In the genomic region with DNA sequence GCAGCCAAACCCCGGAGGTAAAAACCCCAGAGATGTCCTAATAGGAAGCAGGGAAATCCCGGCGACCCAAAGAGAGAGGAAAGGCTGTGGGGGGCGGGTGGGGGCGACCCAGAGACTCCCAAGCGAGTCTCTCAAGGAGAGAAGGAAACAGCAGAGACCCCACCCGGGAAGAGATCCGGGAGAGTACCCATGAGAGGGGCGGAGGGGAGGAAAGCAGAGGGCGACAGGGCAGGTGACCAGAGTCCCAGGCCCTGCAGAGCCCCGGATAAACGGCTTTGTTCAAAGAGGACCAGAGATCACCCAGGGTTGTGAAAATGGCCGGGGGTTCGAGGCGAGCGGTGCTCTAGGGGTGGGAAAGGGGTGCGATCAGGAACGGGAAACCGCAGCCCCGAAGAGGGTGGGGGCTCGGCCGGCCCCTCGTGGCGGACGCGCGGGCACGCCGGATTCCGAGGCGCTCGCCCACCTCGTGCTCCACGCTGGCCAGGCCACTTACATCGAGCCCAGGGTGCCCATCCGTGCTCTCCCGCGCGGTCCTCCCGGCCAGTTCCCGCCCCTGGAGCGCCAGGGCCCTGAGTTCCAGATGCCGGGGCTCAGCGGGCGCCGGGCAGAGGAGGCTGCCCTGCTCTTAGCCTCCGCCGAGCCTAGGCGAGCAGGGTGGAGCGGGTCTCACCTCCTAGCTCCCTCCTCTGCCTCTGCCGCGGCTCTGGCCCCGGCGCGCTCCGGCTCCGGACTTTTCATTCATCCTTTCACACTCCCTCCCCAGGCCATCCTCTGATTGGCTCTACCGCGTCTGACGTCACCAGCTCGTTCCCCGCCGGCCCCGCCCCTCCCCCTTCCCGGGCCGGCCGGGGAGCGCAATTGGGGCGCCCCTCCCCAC, we compare ENCODE assay signal across 8 cellular contexts. TPM values are rescaled to one million over a fixed set of nuclear protein-coding genes. Genes with fewer than 3 reads are reported as not detected.
DNase-seq lines count a peak whose midpoint lies in the region; ATAC-seq and TF ChIP-seq lines count a peak whose summit lies in the region.

No MANE protein-coding gene starts in this region.

- H3K4me1 Mint-ChIP-seq in activated B cell treated with CpG ODN at 0.5 μM for 24 hours = peaks cover 23% of the 10 kb centered on the region

- no peaks in the 10 kb centered on the region for H3K9me3 Mint-ChIP-seq in activated B cell treated with CpG ODN at 0.5 μM for 24 hours

- H3K4me3 ChIP-seq in cardiac fibroblast (replicated peaks in 1 of 2; ENCODE audit: low read depth in 2 of 2, low read length in 2 of 2) = peak overlapping the region in 1 of 2 donors; percentile 21

- intact Hi-C loops in activated B cell treated with CpG ODN at 0.5 μM for 24 hours (cut with micrococcal nuclease) = loop anchor here (2.0 kb wide), 1 partner anchor 14 kb away; no protein-coding TSS in a partner anchor

- TF ChIP-seq CTCF in activated B cell treated with CpG ODN at 0.5 μM for 24 hours (IDR thresholded peaks at IDR 0.05) = no peak
- no peak for TF ChIP-seq CTCF in cardiac fibroblast (IDR thresholded peaks at IDR 0.05; ENCODE audit: low read depth, low read length)

- in situ Hi-C loops in G401 (cut with HindIII; ENCODE audit: low sequenced_read_pairs) = no loop called here

- peak overlapping the region; percentile 89 for H3K4me3 Mint-ChIP-seq in activated B cell treated with CpG ODN at 0.5 μM for 24 hours

- POLR2A ChIA-PET in activated B cell treated with CpG ODN at 0.5 μM for 24 hours (lab: Charles Lee) = interaction anchor here (0.5 to 0.7 kb wide), 2 partner anchors 14 to 139 kb away, joined by 3 read pairs; a partner anchor contains a TSS

- H3K36me3 Mint-ChIP-seq in activated B cell treated with CpG ODN at 0.5 μM for 24 hours (ENCODE audit: low read depth) = peaks cover 2% of the 10 kb centered on the region

- peak; percentile 95 for DNase-seq in G401 (ENCODE audit: low spot score)
- DNase-seq in NCI-H187 treated with DMSO at 0.1 percent for 48 hours (lab: John Stamatoyannopoulos, UW) = peak; percentile 80
- DNase-seq in activated B cell treated with CpG ODN at 0.5 μM for 24 hours = peak; percentile 50
- DNase-seq in cardiac fibroblast (ENCODE audit: low read depth in 2 of 2) = peak; percentile 67 to 70
- peak; percentile 96 for DNase-seq in islet precursor cell
- DNase-seq in stimulated activated CD4-positive, alpha-beta T cell treated with anti-CD3 and anti-CD28 coated beads, Interleukin-15, amount 100 ng/mL, for 24 hours = peak; percentile 82
- DNase-seq in cortex of kidney (lab: John Stamatoyannopoulos, UW) = no peak

- ATAC-seq in HG02588 (IDR thresholded peaks at IDR 0.05; ENCODE audit: unreplicated experiment) (peak; percentile 81), activated B cell treated with CpG ODN at 0.5 μM for 24 hours (ENCODE audit: low read depth) (peak; percentile 73)

- H3K27me3 Mint-ChIP-seq in activated B cell treated with CpG ODN at 0.5 μM for 24 hours = peaks cover 74% of the 10 kb centered on the region

- H3K27ac Mint-ChIP-seq in activated B cell treated with CpG ODN at 0.5 μM for 24 hours = no peak overlapping the region

- CTCF ChIA-PET in activated B cell treated with CpG ODN at 0.5 μM for 24 hours (lab: Charles Lee) = interaction anchor here (2.1 kb wide), 1 partner anchor 35 kb away, joined by 10 read pairs; no protein-coding TSS in a partner anchor

RNA-seq across cellular contexts. Expression of a gene that starts 52.3 kb away (rescaled TPM):
- total RNA-seq in G401 (2014; rRNA removed; shearing (Covaris generic)) = 0.06 and 3.5 TPM in 2 replicates
- not detected in 2 replicates for total RNA-seq in activated B cell treated with CpG ODN at 0.5 μM for 24 hours
